ENCODE assay signal across 21 cellular contexts in genomic region chr2:140122001-140122400, GRCh38.
DNase-seq lines count a peak whose midpoint lies in the region; ATAC-seq and TF ChIP-seq lines count a peak whose summit lies in the region.
"Had no signal": no experiment of that assay in that cellular context is flagged by ENCODE, and none has a peak within 500 bp of the region (broad histone marks: within the 10 kb centered on the region; RNA-seq: fewer than 3 reads in every experiment).

No MANE protein-coding gene starts in this region.

- no peak overlapping the region for H3K9ac ChIP-seq in mesenchymal stem cell (ENCODE audit: low read length)

- H3K27me3 ChIP-seq in SJCRH30, result no peaks in the 10 kb centered on the region
- H3K27me3 ChIP-seq in mesenchymal stem cell (ENCODE audit: control insufficient read depth in 1 of 2, insufficient read depth in 1 of 2, low read length in 2 of 2), result no peaks in the 10 kb centered on the region
- no peaks in the 10 kb centered on the region for H3K27me3 ChIP-seq in upper lobe of left lung

- no peak overlapping the region for H4K91ac ChIP-seq in mesenchymal stem cell (ENCODE audit: low read length)

- H3K36me3 ChIP-seq in SJCRH30 (no peaks in the 10 kb centered on the region), mesenchymal stem cell (ENCODE audit: control insufficient read depth in 1 of 2, insufficient read depth in 2 of 2, low read depth in 1 of 2, low read length in 2 of 2) (no peaks in the 10 kb centered on the region), upper lobe of left lung (no peaks in the 10 kb centered on the region)

- ATAC-seq in upper lobe of left lung (ENCODE audit: low FRiP score in 2 of 2), result no peak
- ATAC-seq: activated CD8-positive, alpha-beta T cell treated with anti-CD3 and anti-CD28 coated beads, Interleukin-2, amount 10 ng/mL, durations not matched to agents 7 days and 5 days; activated T-cell treated with anti-CD3 and anti-CD28 coated beads, Interleukin-2, amount 50 U/mL, for 4 hours; mucosa of descending colon; T-helper 17 cell had no signal

- no peak overlapping the region for H3K18ac ChIP-seq in mesenchymal stem cell (ENCODE audit: low read depth in 1 of 2, low read length in 2 of 2)

- H2AFZ ChIP-seq in mesenchymal stem cell (ENCODE audit: low read depth, low read length), result no peak overlapping the region

- H3K23ac ChIP-seq in mesenchymal stem cell (ENCODE audit: low read length in 2 of 2), result no peak overlapping the region

- no peak for TF ChIP-seq EP300 in upper lobe of left lung (IDR thresholded peaks at IDR 0.05)

- no peak overlapping the region for H2BK120ac ChIP-seq in mesenchymal stem cell (ENCODE audit: low read depth, low read length)

- H3K4me3 ChIP-seq in SJCRH30, result no peak overlapping the region
- no peak overlapping the region for H3K4me3 ChIP-seq in mesenchymal stem cell (ENCODE audit: insufficient read depth in 1 of 2, low read depth in 1 of 2, low read length in 2 of 2)
- H3K4me3 ChIP-seq in upper lobe of left lung, result no peak overlapping the region
- H3K4me3 ChIP-seq: mucosa of descending colon had no signal

- H3K27ac ChIP-seq in SJCRH30 (no peak overlapping the region), mesenchymal stem cell (ENCODE audit: low read length, poor library complexity, severe bottlenecking) (peak overlapping the region; percentile 10), upper lobe of left lung (no peak overlapping the region)

- H2AK5ac ChIP-seq in mesenchymal stem cell (ENCODE audit: low read length, severe bottlenecking), result no peak overlapping the region

- H3K14ac ChIP-seq in mesenchymal stem cell (ENCODE audit: low read length in 2 of 2), result no peak overlapping the region

- H2BK5ac ChIP-seq in mesenchymal stem cell (ENCODE audit: low read depth, low read length, poor library complexity, severe bottlenecking), result no peak overlapping the region

- no peak for TF ChIP-seq POLR2A in upper lobe of left lung (IDR thresholded peaks at IDR 0.05)

- peak; percentile 86 for DNase-seq in ELR (ENCODE audit: low read depth)
- DNase-seq in SJCRH30, result peak; percentile 61 to 67
- peak; percentile 75 for DNase-seq in fibroblast of gingiva (ENCODE audit: low read depth)
- peak; percentile 22 for DNase-seq in mesenchymal stem cell
- DNase-seq in NCI-H2107 treated with DMSO at 0.1 percent for 48 hours (lab: John Stamatoyannopoulos, UW; ENCODE audit: unreplicated experiment), result no peak
- DNase-seq in upper lobe of left lung, result no peak
- no peak for DNase-seq in NCI-H748 (lab: John Stamatoyannopoulos, UW; ENCODE audit: unreplicated experiment)
- no peak for DNase-seq in hepatic stellate cell (ENCODE audit: low spot score)
- DNase-seq: activated B cell treated with CpG ODN at 0.5 μM for 24 hours; activated CD8-positive, alpha-beta T cell treated with anti-CD3 and anti-CD28 coated beads, Interleukin-2, amount 10 ng/mL, durations not matched to agents 7 days and 5 days; activated naive CD4-positive, alpha-beta T cell treated with anti-CD3 and anti-CD28 coated beads, Interleukin-2, amount 50 U/mL, for 16 hours; activated T-cell treated with anti-CD3 and anti-CD28 coated beads, Interleukin-2, amount 50 U/mL, for 4 hours; aorta; DMS53; HFFc6; Karpas-422; mucosa of descending colon; NCI-H1092 treated with DMSO at 0.1 percent for 48 hours; NCI-H2107; NCI-H526 treated with DMSO at 0.1 percent for 48 hours; T-helper 17 cell had no signal

- no peak overlapping the region for H2BK12ac ChIP-seq in mesenchymal stem cell (ENCODE audit: low read length in 2 of 2)

- H2BK15ac ChIP-seq in mesenchymal stem cell (ENCODE audit: low read depth, poor library complexity, severe bottlenecking), result no peak overlapping the region

- H3K79me1 ChIP-seq in mesenchymal stem cell (replicated peaks; ENCODE audit: low read length, poor library complexity, severe bottlenecking), result no peaks in the 10 kb centered on the region

- H3K9me3 ChIP-seq in SJCRH30 (replicated peaks), result no peaks in the 10 kb centered on the region
- H3K9me3 ChIP-seq in mesenchymal stem cell (ENCODE audit: control insufficient read depth, low read length), result no peaks in the 10 kb centered on the region
- no peaks in the 10 kb centered on the region for H3K9me3 ChIP-seq in upper lobe of left lung
- H3K9me3 ChIP-seq: mucosa of descending colon had no signal

- no peak for TF ChIP-seq CTCF in upper lobe of left lung (IDR thresholded peaks at IDR 0.05)

- H4K8ac ChIP-seq in mesenchymal stem cell (ENCODE audit: low read length), result no peak overlapping the region

- peaks cover 6% of the 10 kb centered on the region; the same call in 1 of the 2 replicates for H3K4me1 ChIP-seq in SJCRH30
- H3K4me1 ChIP-seq in mesenchymal stem cell (ENCODE audit: control insufficient read depth, insufficient read depth, low read depth, low read length), result peaks cover 7% of the 10 kb centered on the region
- H3K4me1 ChIP-seq in upper lobe of left lung, result no peaks in the 10 kb centered on the region

- H3K4me2 ChIP-seq in mesenchymal stem cell (ENCODE audit: low read length, poor library complexity, severe bottlenecking), result peak overlapping the region; percentile 14

- H3K4ac ChIP-seq in mesenchymal stem cell (ENCODE audit: low read depth in 1 of 2, low read length in 2 of 2), result no peak overlapping the region

- WGBS in mesenchymal stem cell, result 73% methylated on average over 4 of the region's 5 CpGs
- 84 to 89% methylated on average over 2 to 5 of the region's 5 CpGs for WGBS in upper lobe of left lung, 2 donors

Comparison
In these comparisons a context has a peak if more than half of its experiments do, and no peak if none do; other contexts are left out.
1. DNase-seq: peak in ELR (single experiment), SJCRH30 (2 of 2), fibroblast of gingiva (single experiment) and mesenchymal stem cell (single experiment); none in NCI-H2107 treated with DMSO at 0.1 percent for 48 hours (single experiment), upper lobe of left lung (0 of 2), NCI-H748 (single experiment) and hepatic stellate cell (single experiment).